Comparison of ENCODE assay signal across 12 cellular contexts in the genomic region with DNA sequence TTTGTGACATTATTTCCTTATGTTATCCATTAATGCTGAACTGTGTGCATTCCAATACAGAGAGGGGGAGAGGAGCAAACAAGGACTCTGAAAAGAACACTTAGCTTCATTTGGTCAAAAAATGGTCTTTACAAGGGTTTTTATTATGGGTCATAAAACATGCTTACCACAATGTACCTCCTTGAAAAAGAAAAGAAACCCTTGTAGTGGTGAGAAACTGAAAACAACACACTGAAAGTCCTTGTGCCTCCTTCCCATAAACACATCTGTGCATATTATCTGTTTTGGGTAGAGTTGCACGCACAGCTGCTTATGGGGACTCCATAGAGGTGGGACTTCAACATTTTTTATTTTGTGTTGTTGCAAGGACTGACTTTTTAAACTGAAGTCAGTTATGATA.
A peak's percentile ranks its signal among the peaks of the same experiment; 100 is the strongest.
DNase-seq lines count a peak whose midpoint lies in the region; ATAC-seq and TF ChIP-seq lines count a peak whose summit lies in the region.
"Had no signal": no experiment of that assay in that cellular context is flagged by ENCODE, and none has a peak within 500 bp of the region (broad histone marks: within the 10 kb centered on the region; RNA-seq: fewer than 3 reads in every experiment).

No MANE protein-coding gene starts in this region.

- H3K23ac ChIP-seq in mesenchymal stem cell (ENCODE audit: low read length in 2 of 2): no peak overlapping the region

- no peak overlapping the region for H2AFZ ChIP-seq in mesenchymal stem cell (ENCODE audit: low read depth, low read length)

- no peak for TF ChIP-seq CTCF in psoas muscle (IDR thresholded peaks at IDR 0.05)

- H4K91ac ChIP-seq in mesenchymal stem cell (ENCODE audit: low read length): no peak overlapping the region

- peak overlapping the region; percentile 53 for H2AK5ac ChIP-seq in mesenchymal stem cell (ENCODE audit: low read length, severe bottlenecking)

- peaks cover 60% of the 10 kb centered on the region for H3K4me1 Mint-ChIP-seq in T-helper 2 cell treated with Interferon-gamma antibody and Interleukin-4, amounts not matched to agents 5 μg/mL and 100 μg/mL, for 36 hours (ENCODE audit: low read depth)

- H2BK120ac ChIP-seq in mesenchymal stem cell (ENCODE audit: low read depth, low read length): no peak overlapping the region

- H3K4me1 ChIP-seq in mesenchymal stem cell (ENCODE audit: control insufficient read depth, insufficient read depth, low read depth, low read length): peaks cover 5% of the 10 kb centered on the region
- H3K4me1 ChIP-seq in psoas muscle: no peaks in the 10 kb centered on the region
- H3K4me1 ChIP-seq in effector memory CD4-positive, alpha-beta T cell (ENCODE audit: control insufficient read depth, insufficient read depth, low read length, poor library complexity, severe bottlenecking): no peaks in the 10 kb centered on the region

- peaks cover 10% of the 10 kb centered on the region for H3K79me1 ChIP-seq in mesenchymal stem cell (replicated peaks; ENCODE audit: low read length, poor library complexity, severe bottlenecking)

- intact Hi-C loops in psoas muscle (cut with DNase I): no loop called here

- H3K27me3 Mint-ChIP-seq in T-helper 2 cell treated with Interferon-gamma antibody and Interleukin-4, amounts not matched to agents 5 μg/mL and 100 μg/mL, for 36 hours (ENCODE audit: low read depth): no peaks in the 10 kb centered on the region
- H3K27me3 Mint-ChIP-seq: naive B cell had no signal

- H3K9ac ChIP-seq in mesenchymal stem cell (ENCODE audit: low read length): no peak overlapping the region

- peak overlapping the region; percentile 23 for H3K27ac Mint-ChIP-seq in T-helper 2 cell treated with Interferon-gamma antibody and Interleukin-4, amounts not matched to agents 5 μg/mL and 100 μg/mL, for 36 hours

- H3K36me3 Mint-ChIP-seq in T-helper 2 cell treated with Interferon-gamma antibody and Interleukin-4, amounts not matched to agents 5 μg/mL and 100 μg/mL, for 36 hours (ENCODE audit: low read depth): peaks cover 50% of the 10 kb centered on the region
- H3K36me3 Mint-ChIP-seq: naive B cell had no signal

- peaks cover 10% of the 10 kb centered on the region for H3K9me3 Mint-ChIP-seq in T-helper 2 cell treated with Interferon-gamma antibody and Interleukin-4, amounts not matched to agents 5 μg/mL and 100 μg/mL, for 36 hours

- H3K4ac ChIP-seq in mesenchymal stem cell (ENCODE audit: low read depth in 1 of 2, low read length in 2 of 2): no peak overlapping the region

- H3K4me3 ChIP-seq in mesenchymal stem cell (ENCODE audit: insufficient read depth in 1 of 2, low read depth in 1 of 2, low read length in 2 of 2) (no peak overlapping the region), psoas muscle (no peak overlapping the region)
- no peak overlapping the region for H3K4me3 ChIP-seq in effector memory CD4-positive, alpha-beta T cell (ENCODE audit: insufficient read depth, low read depth, low read length, poor library complexity, severe bottlenecking)

- H2BK12ac ChIP-seq in mesenchymal stem cell (ENCODE audit: low read length in 2 of 2): no peak overlapping the region

- ATAC-seq in GM21528 (IDR thresholded peaks at IDR 0.05; ENCODE audit: low FRiP score, unreplicated experiment) (peak; percentile 97), HG03135 (IDR thresholded peaks at IDR 0.05; ENCODE audit: unreplicated experiment) (peak; percentile 93), psoas muscle (no peak)

- no peak overlapping the region for H3K4me3 Mint-ChIP-seq in T-helper 2 cell treated with Interferon-gamma antibody and Interleukin-4, amounts not matched to agents 5 μg/mL and 100 μg/mL, for 36 hours
- H3K4me3 Mint-ChIP-seq: naive B cell had no signal

- no peak overlapping the region for H2BK5ac ChIP-seq in mesenchymal stem cell (ENCODE audit: low read depth, low read length, poor library complexity, severe bottlenecking)

- peak overlapping the region; percentile 35 for H3K27ac ChIP-seq in mesenchymal stem cell (ENCODE audit: low read length, poor library complexity, severe bottlenecking)
- no peak overlapping the region for H3K27ac ChIP-seq in psoas muscle
- H3K27ac ChIP-seq in effector memory CD4-positive, alpha-beta T cell (ENCODE audit: insufficient read depth, low read length, poor library complexity, severe bottlenecking): no peak overlapping the region

- no peak overlapping the region for H4K8ac ChIP-seq in mesenchymal stem cell (ENCODE audit: low read length)

- 67% methylated on average over 1 of the region's 1 CpG for WGBS in mesenchymal stem cell
- 83 to 99% (median 92%) methylated on average over 1 of the region's 1 CpG for WGBS in psoas muscle, 3 donors

- no peak overlapping the region for H2BK15ac ChIP-seq in mesenchymal stem cell (ENCODE audit: low read depth, poor library complexity, severe bottlenecking)

- H3K9me3 ChIP-seq in mesenchymal stem cell (ENCODE audit: control insufficient read depth, low read length) (no peaks in the 10 kb centered on the region), psoas muscle (no peaks in the 10 kb centered on the region)
- no peaks in the 10 kb centered on the region for H3K9me3 ChIP-seq in effector memory CD4-positive, alpha-beta T cell (ENCODE audit: control insufficient read depth, low read length)

- H3K18ac ChIP-seq in mesenchymal stem cell (ENCODE audit: low read depth in 1 of 2, low read length in 2 of 2): no peak overlapping the region

- DNase-seq in T-helper 2 cell treated with Interferon-gamma antibody and Interleukin-4, amounts not matched to agents 5 μg/mL and 100 μg/mL, for 36 hours (ENCODE audit: low spot score): no peak
- DNase-seq in T-helper 2 cell: no peak
- DNase-seq in mesenchymal stem cell: no peak
- DNase-seq in psoas muscle: no peak
- no peak for DNase-seq in SW480 (ENCODE audit: low spot score)
- no peak for DNase-seq in effector memory CD4-positive, alpha-beta T cell
- DNase-seq: central memory CD4-positive, alpha-beta T cell; GDM1; KG1; naive B cell had no signal

- H3K36me3 ChIP-seq in mesenchymal stem cell (ENCODE audit: control insufficient read depth in 1 of 2, insufficient read depth in 2 of 2, low read depth in 1 of 2, low read length in 2 of 2) (no peaks in the 10 kb centered on the region), psoas muscle (ENCODE audit: insufficient read depth in 1 of 2, low read depth in 1 of 2) (no peaks in the 10 kb centered on the region)
- no peaks in the 10 kb centered on the region for H3K36me3 ChIP-seq in effector memory CD4-positive, alpha-beta T cell (ENCODE audit: control insufficient read depth, insufficient read depth, low read length)

- H3K27me3 ChIP-seq in mesenchymal stem cell (ENCODE audit: control insufficient read depth in 1 of 2, insufficient read depth in 1 of 2, low read length in 2 of 2): no peaks in the 10 kb centered on the region
- H3K27me3 ChIP-seq in psoas muscle (ENCODE audit: insufficient read depth in 3 of 3, low read length in 2 of 3): no peaks in the 10 kb centered on the region
- H3K27me3 ChIP-seq in effector memory CD4-positive, alpha-beta T cell (replicated peaks; ENCODE audit: control insufficient read depth, insufficient read depth, low read length, poor library complexity, severe bottlenecking): no peaks in the 10 kb centered on the region

- H3K14ac ChIP-seq in mesenchymal stem cell (ENCODE audit: low read length in 2 of 2): no peak overlapping the region

- H3K4me2 ChIP-seq in mesenchymal stem cell (ENCODE audit: low read length, poor library complexity, severe bottlenecking): no peak overlapping the region

Comparison
In these comparisons a context has a peak if more than half of its experiments do, and no peak if none do; other contexts are left out.
1. ATAC-seq: peak in GM21528 (single experiment) and HG03135 (single experiment); none in psoas muscle (0 of 4).